In genomic region chr12:6552140-6552551, GRCh38 we compare ENCODE assay signal across 11 cellular contexts. TPM values are rescaled to one million over a fixed set of nuclear protein-coding genes. Genes with fewer than 3 reads are reported as not detected.
A peak's percentile ranks its signal among the peaks of the same experiment; 100 is the strongest.
DNase-seq lines count a peak whose midpoint lies in the region; ATAC-seq and TF ChIP-seq lines count a peak whose summit lies in the region.
"Had no signal": no experiment of that assay in that cellular context is flagged by ENCODE, and none has a peak within 500 bp of the region (broad histone marks: within the 10 kb centered on the region; RNA-seq: fewer than 3 reads in every experiment).

No MANE protein-coding gene starts in this region.

- no peak for DNase-seq in A673 (ENCODE audit: low spot score)
- peak; percentile 22 for DNase-seq in M059J (ENCODE audit: low read depth)
- no peak for DNase-seq in endothelial cell (ENCODE audit: low spot score)
- peak; percentile 96 for DNase-seq in myocyte (ENCODE audit: low read depth)
- DNase-seq in RPMI8226 = no peak
- no peak for DNase-seq in activated CD8-positive, alpha-beta memory T cell treated with anti-CD3 and anti-CD28 coated beads, Interleukin-2, amount 10 ng/mL, durations not matched to agents 7 days and 5 days
- no peak for DNase-seq in CD4-positive, alpha-beta memory T cell
- DNase-seq in NCI-H2107 treated with DMSO at 0.1 percent for 48 hours (lab: John Stamatoyannopoulos, UW; ENCODE audit: unreplicated experiment) = no peak
- DNase-seq: activated B cell treated with CpG ODN at 0.5 μM for 24 hours, DMS79, MV-4-11 had no signal

- no peak overlapping the region for H3K27ac Mint-ChIP-seq in endothelial cell (ENCODE audit: unreplicated experiment)
- no peak overlapping the region for H3K27ac Mint-ChIP-seq in activated CD8-positive, alpha-beta memory T cell treated with anti-CD3 and anti-CD28 coated beads, Interleukin-2, amount 10 ng/mL, durations not matched to agents 7 days and 5 days
- peak overlapping the region in 2 of 7 donors; percentile 17 to 40 for H3K27ac Mint-ChIP-seq in CD4-positive, alpha-beta memory T cell
- H3K27ac Mint-ChIP-seq: activated B cell treated with CpG ODN at 0.5 μM for 24 hours had no signal

- H3K4me3 Mint-ChIP-seq in endothelial cell (ENCODE audit: unreplicated experiment) = peak overlapping the region; percentile 81
- no peak overlapping the region for H3K4me3 Mint-ChIP-seq in activated CD8-positive, alpha-beta memory T cell treated with anti-CD3 and anti-CD28 coated beads, Interleukin-2, amount 10 ng/mL, durations not matched to agents 7 days and 5 days
- H3K4me3 Mint-ChIP-seq in CD4-positive, alpha-beta memory T cell = peak overlapping the region in 1 of 8 donors; percentile 31
- H3K4me3 Mint-ChIP-seq: activated B cell treated with CpG ODN at 0.5 μM for 24 hours had no signal

- no peaks in the 10 kb centered on the region for H3K27me3 ChIP-seq in A673 (replicated peaks; ENCODE audit: insufficient read depth, low read depth, low read length, poor library complexity)
- no peaks in the 10 kb centered on the region for H3K27me3 ChIP-seq in CD4-positive, alpha-beta memory T cell (ENCODE audit: insufficient read depth, low read length)

- no peaks in the 10 kb centered on the region for H3K9me3 ChIP-seq in A673 (ENCODE audit: low read depth, low read length, poor library complexity, severe bottlenecking)
- no peaks in the 10 kb centered on the region for H3K9me3 ChIP-seq in CD4-positive, alpha-beta memory T cell (ENCODE audit: control insufficient read depth in 1 of 2, low read length in 2 of 2)

- no peak for ATAC-seq in activated CD8-positive, alpha-beta memory T cell treated with anti-CD3 and anti-CD28 coated beads, Interleukin-2, amount 10 ng/mL, durations not matched to agents 7 days and 5 days

- peaks cover 24% of the 10 kb centered on the region for H3K27me3 Mint-ChIP-seq in endothelial cell (ENCODE audit: unreplicated experiment)
- H3K27me3 Mint-ChIP-seq in activated CD8-positive, alpha-beta memory T cell treated with anti-CD3 and anti-CD28 coated beads, Interleukin-2, amount 10 ng/mL, durations not matched to agents 7 days and 5 days = no peaks in the 10 kb centered on the region
- no peaks in the 10 kb centered on the region for H3K27me3 Mint-ChIP-seq in CD4-positive, alpha-beta memory T cell
- H3K27me3 Mint-ChIP-seq: activated B cell treated with CpG ODN at 0.5 μM for 24 hours had no signal

- H3K4me3 ChIP-seq in A673 (ENCODE audit: low read depth, low read length, poor library complexity, severe bottlenecking) = no peak overlapping the region
- no peak overlapping the region for H3K4me3 ChIP-seq in CD4-positive, alpha-beta memory T cell (ENCODE audit: low read length in 2 of 2)

- POLR2A ChIA-PET in A673 (lab: Charles Lee; ENCODE audit: low non-redundant PET) = no interaction called here
- POLR2A ChIA-PET in CD4-positive, alpha-beta memory T cell (lab: Charles Lee; ENCODE audit: partially characterized antibody) = interaction anchor here (1.9 to 6.3 kb wide), 2 partner anchors 15 to 82 kb away, joined by 7 to 66 read pairs; partner anchors contain the start of gene VAMP1

- peaks cover 16% of the 10 kb centered on the region for H3K36me3 ChIP-seq in A673 (ENCODE audit: insufficient read depth, low read length, poor library complexity, severe bottlenecking)
- peaks cover 39% of the 10 kb centered on the region for H3K36me3 ChIP-seq in CD4-positive, alpha-beta memory T cell (ENCODE audit: insufficient read depth, low read length)

- H3K36me3 Mint-ChIP-seq in endothelial cell (ENCODE audit: low read depth, unreplicated experiment) = peaks cover 49% of the 10 kb centered on the region
- H3K36me3 Mint-ChIP-seq in activated CD8-positive, alpha-beta memory T cell treated with anti-CD3 and anti-CD28 coated beads, Interleukin-2, amount 10 ng/mL, durations not matched to agents 7 days and 5 days = peaks cover 20% of the 10 kb centered on the region
- H3K36me3 Mint-ChIP-seq in CD4-positive, alpha-beta memory T cell = peaks cover 11 to 56% of the 10 kb centered on the region in 2 donors

- BruUV-seq in A673 (replicated peaks; lab: Mats Ljungman, UMichigan) = no TSS peak

- H3K27ac ChIP-seq in A673 (ENCODE audit: low read depth, low read length, poor library complexity, severe bottlenecking) = peak overlapping the region; percentile 48
- no peak overlapping the region for H3K27ac ChIP-seq in CD4-positive, alpha-beta memory T cell (ENCODE audit: low read depth, low read length)

- peaks cover 72% of the 10 kb centered on the region for H3K4me1 Mint-ChIP-seq in endothelial cell (ENCODE audit: unreplicated experiment)
- H3K4me1 Mint-ChIP-seq in activated CD8-positive, alpha-beta memory T cell treated with anti-CD3 and anti-CD28 coated beads, Interleukin-2, amount 10 ng/mL, durations not matched to agents 7 days and 5 days = peaks cover 46% of the 10 kb centered on the region
- H3K4me1 Mint-ChIP-seq in CD4-positive, alpha-beta memory T cell = peaks cover 27 to 58% (median 44%) of the 10 kb centered on the region in 4 donors

- TF ChIP-seq CTCF in A673 (conservative IDR thresholded peaks at IDR 0.05; ENCODE audit: low read depth, low read length) (no peak), endothelial cell (IDR thresholded peaks at IDR 0.05; ENCODE audit: unreplicated experiment) (no peak)

- no peaks in the 10 kb centered on the region for H3K9me3 Mint-ChIP-seq in endothelial cell (ENCODE audit: unreplicated experiment)
- H3K9me3 Mint-ChIP-seq in activated CD8-positive, alpha-beta memory T cell treated with anti-CD3 and anti-CD28 coated beads, Interleukin-2, amount 10 ng/mL, durations not matched to agents 7 days and 5 days (ENCODE audit: low read depth) = no peaks in the 10 kb centered on the region
- no peaks in the 10 kb centered on the region for H3K9me3 Mint-ChIP-seq in CD4-positive, alpha-beta memory T cell
- H3K9me3 Mint-ChIP-seq: activated B cell treated with CpG ODN at 0.5 μM for 24 hours had no signal

- H3K4me1 ChIP-seq in A673 (ENCODE audit: insufficient read depth, low read length, poor library complexity, severe bottlenecking) = peaks cover 38% of the 10 kb centered on the region
- peaks cover 45% of the 10 kb centered on the region for H3K4me1 ChIP-seq in CD4-positive, alpha-beta memory T cell (ENCODE audit: insufficient read depth, low read length)

- CTCF ChIA-PET in A673 (lab: Charles Lee) = no interaction called here
- CTCF ChIA-PET in activated CD8-positive, alpha-beta memory T cell treated with anti-CD3 and anti-CD28 coated beads, Interleukin-2, amount 10 ng/mL, durations not matched to agents 7 days and 5 days (lab: Charles Lee) = interaction anchor here (1.5 to 10.6 kb wide), 6 partner anchors 9 to 146 kb away, joined by 3 to 140 read pairs (median 6); partner anchors contain the start of gene GAPDH
- CTCF ChIA-PET in CD4-positive, alpha-beta memory T cell (lab: Charles Lee; ENCODE audit: partially characterized antibody) = interaction anchor here (1.3 to 7.0 kb wide), 7 partner anchors 12 to 229 kb away, joined by 3 to 88 read pairs (median 9); partner anchors contain the start of gene GAPDH

- intact Hi-C loops in A673 (cut with micrococcal nuclease; ENCODE audit: unreplicated experiment) = loop anchor here (5.0 kb wide), 1 partner anchor 145 kb away; no protein-coding TSS in a partner anchor
- intact Hi-C loops in CD4-positive, alpha-beta memory T cell (cut with micrococcal nuclease) = no loop called here

RNA-seq across cellular contexts. Expression of gene IFFO1, which starts 3.7 kb away (rescaled TPM):
- total RNA-seq in A673 (2021) = 16.0 and 16.9 TPM in 2 replicates
- total RNA-seq in M059J (2014; rRNA removed; shearing (Covaris generic)) = 5.4 and 13.4 TPM in 2 replicates
- total RNA-seq in endothelial cell (ENCODE audit: unreplicated experiment) = 82.2 TPM
- total RNA-seq in myocyte = 221 and 252 TPM in 2 replicates
- 84.5 TPM for polyA plus RNA-seq in myocyte (2012)
- total RNA-seq in activated CD8-positive, alpha-beta memory T cell treated with anti-CD3 and anti-CD28 coated beads, Interleukin-2, amount 10 ng/mL, durations not matched to agents 7 days and 5 days = 10 to 100 TPM; 29.3 to 30.0 TPM
- 10 to 100 TPM; 58.7 to 60.4 TPM for total RNA-seq in CD4-positive, alpha-beta memory T cell
- polyA plus RNA-seq in CD4-positive, alpha-beta memory T cell = 10 to 100 TPM in 1 of 2 donors, 1 to 10 TPM in 1; 3.7 to 12.5 TPM

RNA-seq across cellular contexts. Expression of gene NOP2, which starts 15.9 kb away (rescaled TPM):
- total RNA-seq in A673 (2021) (131 and 177 TPM in 2 replicates), endothelial cell (ENCODE audit: unreplicated experiment) (37.5 TPM), myocyte (53.3 and 81.3 TPM in 2 replicates)
- 29.8 and 47.0 TPM in 2 replicates for total RNA-seq in M059J (2014; rRNA removed; shearing (Covaris generic))
- 33.9 TPM for polyA plus RNA-seq in myocyte (2012)
- 100 to 1,000 TPM in 1 of 2 experiments, 10 to 100 TPM in 1; 76.7 to 117 TPM for total RNA-seq in activated CD8-positive, alpha-beta memory T cell treated with anti-CD3 and anti-CD28 coated beads, Interleukin-2, amount 10 ng/mL, durations not matched to agents 7 days and 5 days
- 10 to 100 TPM; 87.6 to 87.7 TPM for total RNA-seq in CD4-positive, alpha-beta memory T cell
- polyA plus RNA-seq in CD4-positive, alpha-beta memory T cell = 10 to 100 TPM; 15.5 to 43.2 TPM

RNA-seq across cellular contexts. Expression of gene GAPDH, which starts 17.8 kb away (rescaled TPM):
- total RNA-seq in A673 (2021) (5,579 and 5,657 TPM in 2 replicates), endothelial cell (ENCODE audit: unreplicated experiment) (2,393 TPM), myocyte (5,449 and 7,261 TPM in 2 replicates)
- total RNA-seq in M059J (2014; rRNA removed; shearing (Covaris generic)) = 6,702 and 8,157 TPM in 2 replicates
- polyA plus RNA-seq in myocyte (2012) = 8,217 TPM
- 1,000 to 10,000 TPM; 5,133 to 5,396 TPM for total RNA-seq in activated CD8-positive, alpha-beta memory T cell treated with anti-CD3 and anti-CD28 coated beads, Interleukin-2, amount 10 ng/mL, durations not matched to agents 7 days and 5 days
- 100 to 1,000 TPM; 474 to 495 TPM for total RNA-seq in CD4-positive, alpha-beta memory T cell
- polyA plus RNA-seq in CD4-positive, alpha-beta memory T cell = 1,000 to 10,000 TPM; 1,831 to 2,185 TPM

RNA-seq across cellular contexts. Expression of gene CHD4, which starts 55.0 kb away (rescaled TPM):
- total RNA-seq in A673 (2021) = 281 and 296 TPM in 2 replicates
- 131 and 207 TPM in 2 replicates for total RNA-seq in M059J (2014; rRNA removed; shearing (Covaris generic))
- total RNA-seq in endothelial cell (ENCODE audit: unreplicated experiment) = 334 TPM
- total RNA-seq in myocyte = 368 and 425 TPM in 2 replicates
- 156 TPM for polyA plus RNA-seq in myocyte (2012)
- 100 to 1,000 TPM; 288 to 320 TPM for total RNA-seq in activated CD8-positive, alpha-beta memory T cell treated with anti-CD3 and anti-CD28 coated beads, Interleukin-2, amount 10 ng/mL, durations not matched to agents 7 days and 5 days
- 100 to 1,000 TPM; 246 to 255 TPM for total RNA-seq in CD4-positive, alpha-beta memory T cell
- polyA plus RNA-seq in CD4-positive, alpha-beta memory T cell = 10 to 100 TPM; 13.3 to 64.6 TPM

RNA-seq across cellular contexts. Expression of gene NCAPD2, which starts 58.2 kb away (rescaled TPM):
- total RNA-seq in A673 (2021) (125 and 128 TPM in 2 replicates), endothelial cell (ENCODE audit: unreplicated experiment) (25.3 TPM), myocyte (15.5 and 40.4 TPM in 2 replicates)
- total RNA-seq in M059J (2014; rRNA removed; shearing (Covaris generic)) = 61.8 and 117 TPM in 2 replicates
- polyA plus RNA-seq in myocyte (2012) = 17.4 TPM
- 100 to 1,000 TPM; 173 to 200 TPM for total RNA-seq in activated CD8-positive, alpha-beta memory T cell treated with anti-CD3 and anti-CD28 coated beads, Interleukin-2, amount 10 ng/mL, durations not matched to agents 7 days and 5 days
- total RNA-seq in CD4-positive, alpha-beta memory T cell = 10 to 100 TPM; 38.1 to 39.8 TPM
- polyA plus RNA-seq in CD4-positive, alpha-beta memory T cell = 10 to 100 TPM; 15.7 to 29.0 TPM

Comparison
In these comparisons a context has a peak if more than half of its experiments do, and no peak if none do; other contexts are left out.
1. DNase-seq: peak in M059J (single experiment) and myocyte (single experiment); none in A673 (single experiment), endothelial cell (single experiment), RPMI8226 (single experiment), activated CD8-positive, alpha-beta memory T cell treated with anti-CD3 and anti-CD28 coated beads, Interleukin-2, amount 10 ng/mL, durations not matched to agents 7 days and 5 days (single experiment), CD4-positive, alpha-beta memory T cell (0 of 5) and NCI-H2107 treated with DMSO at 0.1 percent for 48 hours (single experiment).